ENCODE assay signal across 31 cellular contexts in the genomic region with DNA sequence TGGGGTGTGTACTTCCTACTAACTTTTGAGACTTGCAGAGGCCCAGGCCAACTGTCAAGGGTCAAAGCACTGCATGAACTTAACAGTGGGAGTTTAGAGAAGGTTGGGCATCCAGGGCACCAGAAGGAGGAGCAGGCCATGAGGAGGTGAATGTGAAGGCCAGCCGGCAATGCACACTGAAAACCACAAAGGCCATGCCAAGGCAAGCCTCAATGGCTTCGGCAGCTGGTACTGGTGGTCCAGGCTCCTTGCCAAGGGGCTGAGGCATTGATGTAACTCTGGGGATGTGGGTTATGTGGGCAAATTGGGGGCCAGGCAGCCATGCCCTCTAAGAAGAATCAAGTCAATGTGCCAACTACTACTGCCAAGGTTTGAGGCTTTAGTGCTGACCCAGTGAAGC.
"Had no signal": no experiment of that assay in that cellular context is flagged by ENCODE, and none has a peak within 500 bp of the region (broad histone marks: within the 10 kb centered on the region; RNA-seq: fewer than 3 reads in every experiment).

No MANE protein-coding gene starts in this region.

- H3K36me3 ChIP-seq: neutrophil, pancreas, right lobe of liver, sigmoid colon, spleen, suprapubic skin, tibial artery, transverse colon, upper lobe of right lung, uterus had no signal

- H3K4me3 Mint-ChIP-seq: natural killer cell treated with Interleukin-12 subunit alpha and Interleukin-12 subunit beta and Interleukin-15 and Interleukin-18, amount 100 ng/mL, for 72 hours; nephron progenitor cell; neural crest cell; stimulated activated memory B cell treated with anti-CD40 and anti-IgM and Interleukin-4, amounts not matched to agents 10 μg/mL and 1 μg/mL and 100 μg/mL, for 72 hours; stimulated activated naive CD8-positive, alpha-beta T cell treated with anti-CD3 and anti-CD28 coated beads, Interleukin-15, amount 100 ng/mL, for 72 hours; type B pancreatic cell had no signal

- H3K9me3 ChIP-seq: neutrophil, pancreas, psoas muscle, right lobe of liver, sigmoid colon, spleen, suprapubic skin, testis, tibial artery, transverse colon, upper lobe of right lung, uterus had no signal

- H3K4me2 ChIP-seq: smooth muscle cell had no signal

- H3K27ac ChIP-seq: neutrophil, pancreas, psoas muscle, right lobe of liver, sigmoid colon, skin epidermis, spleen, suprapubic skin, testis, tibial artery, transverse colon, upper lobe of right lung, uterus had no signal

- H3K27me3 ChIP-seq: neutrophil, pancreas, right lobe of liver, sigmoid colon, testis, tibial artery, transverse colon, upper lobe of right lung, uterus had no signal

- H3K4me3 ChIP-seq: pancreas, psoas muscle, right lobe of liver, sigmoid colon, skin epidermis, smooth muscle cell, spleen, suprapubic skin, testis, tibial artery, transverse colon, upper lobe of right lung, uterus had no signal

- DNase-seq: naive thymus-derived CD8-positive, alpha-beta T cell; nephron progenitor cell; nucleus accumbens; pancreas; psoas muscle; right cardiac atrium; right lobe of liver; sigmoid colon; spleen; stimulated activated CD4-positive, alpha-beta T cell treated with anti-CD3 and anti-CD28 coated beads, Interleukin-12 subunit alpha, Interleukin-12 subunit beta, amount 100 ng/mL, for 4 hours; stimulated activated CD4-positive, alpha-beta T cell treated with anti-CD3 and anti-CD28 coated beads, Interleukin-1b, Interleukin-23, amount 100 ng/mL, for 48 hours; stimulated activated CD4-positive, alpha-beta T cell treated with anti-CD3 and anti-CD28 coated beads, Interleukin-4, amount 100 ng/mL, for 1 hour; stimulated activated CD4-positive, alpha-beta T cell treated with anti-CD3 and anti-CD28 coated beads, Interleukin-4, amount 100 ng/mL, for 4 hours; stimulated activated CD8-positive, alpha-beta memory T cell treated with anti-CD3 and anti-CD28 coated beads, Interleukin-4, amount 100 ng/mL, for 48 hours; stimulated activated naive CD4-positive, alpha-beta T cell; stimulated activated naive CD8-positive, alpha-beta T cell treated with anti-CD3 and anti-CD28 coated beads, Interleukin-15, amount 100 ng/mL, for 72 hours; stimulated activated naive CD8-positive, alpha-beta T cell treated with anti-CD3 and anti-CD28 coated beads, Interleukin-15, Interleukin-2, amounts not matched to agents 100 U/mL and 50 U/mL, for 24 hours; substantia nigra; testis; tibial artery; transverse colon; upper lobe of right lung; uterus had no signal

- H3K36me3 Mint-ChIP-seq: naive thymus-derived CD8-positive, alpha-beta T cell; natural killer cell treated with Interleukin-12 subunit alpha and Interleukin-12 subunit beta and Interleukin-15 and Interleukin-18, amount 100 ng/mL, for 72 hours; stimulated activated memory B cell treated with anti-CD40 and anti-IgM and Interleukin-4, amounts not matched to agents 10 μg/mL and 1 μg/mL and 100 μg/mL, for 72 hours; type B pancreatic cell had no signal

- H3K4me1 Mint-ChIP-seq: naive thymus-derived CD8-positive, alpha-beta T cell; nephron progenitor cell; stimulated activated memory B cell treated with anti-CD40 and anti-IgM and Interleukin-4, amounts not matched to agents 10 μg/mL and 1 μg/mL and 100 μg/mL, for 72 hours had no signal

- H3K9me3 Mint-ChIP-seq: naive thymus-derived CD8-positive, alpha-beta T cell; natural killer cell treated with Interleukin-12 subunit alpha and Interleukin-12 subunit beta and Interleukin-15 and Interleukin-18, amount 100 ng/mL, for 72 hours; nephron progenitor cell; neural crest cell; stimulated activated memory B cell treated with anti-CD40 and anti-IgM and Interleukin-4, amounts not matched to agents 10 μg/mL and 1 μg/mL and 100 μg/mL, for 72 hours; type B pancreatic cell had no signal

- ATAC-seq: naive thymus-derived CD8-positive, alpha-beta T cell; pancreas; psoas muscle; right cardiac atrium; right lobe of liver; stimulated activated memory B cell treated with anti-CD40 and anti-IgM and Interleukin-4, amounts not matched to agents 10 μg/mL and 1 μg/mL and 100 μg/mL, for 72 hours; stimulated activated naive CD8-positive, alpha-beta T cell treated with anti-CD3 and anti-CD28 coated beads, Interleukin-15, amount 100 ng/mL, for 72 hours; stimulated activated naive CD8-positive, alpha-beta T cell treated with anti-CD3 and anti-CD28 coated beads, Interleukin-15, Interleukin-2, amounts not matched to agents 100 U/mL and 50 U/mL, for 24 hours; upper lobe of right lung had no signal

- H3K4me1 ChIP-seq: pancreas, sigmoid colon, spleen, suprapubic skin, testis, tibial artery, transverse colon, upper lobe of right lung, uterus had no signal

- H3K27ac Mint-ChIP-seq: naive thymus-derived CD8-positive, alpha-beta T cell; natural killer cell treated with Interleukin-12 subunit alpha and Interleukin-12 subunit beta and Interleukin-15 and Interleukin-18, amount 100 ng/mL, for 72 hours; nephron progenitor cell; stimulated activated memory B cell treated with anti-CD40 and anti-IgM and Interleukin-4, amounts not matched to agents 10 μg/mL and 1 μg/mL and 100 μg/mL, for 72 hours; type B pancreatic cell had no signal
